Comparison of ENCODE assay signal across 27 cellular contexts in the genomic region with DNA sequence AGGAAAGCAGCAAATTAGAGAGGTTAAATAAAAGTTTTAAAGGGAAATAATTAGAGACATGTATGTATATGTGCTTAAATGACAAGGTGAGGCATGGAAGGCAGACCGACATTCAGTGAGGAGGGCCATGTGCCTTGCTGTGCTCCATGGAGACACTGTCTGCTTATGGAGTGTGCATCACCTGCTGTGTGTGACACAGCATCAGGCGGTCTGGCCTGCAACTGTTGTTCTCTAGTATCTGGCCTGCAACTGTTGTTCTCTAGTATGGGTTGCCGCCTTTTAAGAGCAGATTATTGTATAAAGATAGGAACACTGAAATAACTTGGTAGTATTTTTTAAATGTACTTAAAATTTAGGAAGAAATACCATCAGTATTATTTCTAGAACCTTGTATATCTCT.
"Had no signal": no experiment of that assay in that cellular context is flagged by ENCODE, and none has a peak within 500 bp of the region (broad histone marks: within the 10 kb centered on the region; RNA-seq: fewer than 3 reads in every experiment).

No MANE protein-coding gene starts in this region.

- H3K27me3 ChIP-seq: ascending aorta, breast epithelium, cardiac muscle cell, colonic mucosa, esophagus squamous epithelium, gastroesophageal sphincter, heart right ventricle had no signal

- H3K36me3 ChIP-seq: breast epithelium, cardiac muscle cell, colonic mucosa had no signal

- H3K27ac ChIP-seq: ascending aorta, breast epithelium, cardiac muscle cell, colonic mucosa, epithelial cell of prostate, esophagus squamous epithelium, gastroesophageal sphincter, heart right ventricle, WERI-Rb-1 had no signal

- H3K4me1 ChIP-seq: ascending aorta, breast epithelium, colonic mucosa, esophagus squamous epithelium, gastroesophageal sphincter, heart right ventricle had no signal

- H3K4me3 ChIP-seq: ascending aorta, breast epithelium, cardiac muscle cell, colonic mucosa, esophagus squamous epithelium, gastroesophageal sphincter, heart right ventricle had no signal

- ATAC-seq: activated CD4-positive, CD25-positive, alpha-beta regulatory T cell treated with anti-CD3 and anti-CD28 coated beads, Interleukin-2, amount 50 U/mL, for 24 hours; activated CD8-positive, alpha-beta memory T cell treated with anti-CD3 and anti-CD28 coated beads, Interleukin-2, amount 10 ng/mL, durations not matched to agents 7 days and 5 days; activated CD8-positive, alpha-beta T cell treated with anti-CD3 and anti-CD28 coated beads, Interleukin-2, amount 10 ng/mL, durations not matched to agents 7 days and 5 days; gastroesophageal sphincter; heart right ventricle; T-helper 17 cell had no signal

- DNase-seq: activated B cell treated with CpG ODN at 0.5 μM for 24 hours; activated CD4-positive, alpha-beta memory T cell treated with anti-CD3 and anti-CD28 coated beads for 36 hours; activated CD4-positive, alpha-beta T cell treated with anti-CD3 and anti-CD28 coated beads, Interleukin-2, amount 10 ng/mL, durations not matched to agents 24 days and 14 days; activated CD8-positive, alpha-beta memory T cell treated with anti-CD3 and anti-CD28 coated beads, Interleukin-2, amount 10 ng/mL, durations not matched to agents 7 days and 5 days; activated CD8-positive, alpha-beta memory T cell treated with anti-CD3 and anti-CD28 coated beads, Interleukin-2, amount 50 U/mL, for 4 hours; activated CD8-positive, alpha-beta T cell treated with anti-CD3 and anti-CD28 coated beads, Interleukin-2, amount 10 ng/mL, durations not matched to agents 7 days and 5 days; activated effector memory CD4-positive, alpha-beta T cell treated with anti-CD3 and anti-CD28 coated beads, Interleukin-2, amount 50 U/mL, for 16 hours; activated naive CD4-positive, alpha-beta T cell treated with anti-CD3 and anti-CD28 coated beads for 36 hours; activated naive CD8-positive, alpha-beta T cell treated with anti-CD3 and anti-CD28 coated beads, Interleukin-2, amount 10 ng/mL, durations not matched to agents 7 days and 5 days; activated T-cell treated with anti-CD3 and anti-CD28 coated beads, Interleukin-2, amount 50 U/mL, for 1 hour; activated T-cell treated with anti-CD3 and anti-CD28 coated beads, Interleukin-2, amount 50 U/mL, for 48 hours; central memory CD4-positive, alpha-beta T cell; cerebellar nuclear complex; colonic mucosa; effector CD8-positive, alpha-beta T cell; esophagus squamous epithelium; foreskin melanocyte; heart right ventricle; T-helper 17 cell; T1000; WERI-Rb-1 had no signal

- H3K9me3 ChIP-seq: ascending aorta, breast epithelium, colonic mucosa, esophagus squamous epithelium, gastroesophageal sphincter, heart right ventricle had no signal
